7 cellular contexts compared by ENCODE assay signal in the genomic region with DNA sequence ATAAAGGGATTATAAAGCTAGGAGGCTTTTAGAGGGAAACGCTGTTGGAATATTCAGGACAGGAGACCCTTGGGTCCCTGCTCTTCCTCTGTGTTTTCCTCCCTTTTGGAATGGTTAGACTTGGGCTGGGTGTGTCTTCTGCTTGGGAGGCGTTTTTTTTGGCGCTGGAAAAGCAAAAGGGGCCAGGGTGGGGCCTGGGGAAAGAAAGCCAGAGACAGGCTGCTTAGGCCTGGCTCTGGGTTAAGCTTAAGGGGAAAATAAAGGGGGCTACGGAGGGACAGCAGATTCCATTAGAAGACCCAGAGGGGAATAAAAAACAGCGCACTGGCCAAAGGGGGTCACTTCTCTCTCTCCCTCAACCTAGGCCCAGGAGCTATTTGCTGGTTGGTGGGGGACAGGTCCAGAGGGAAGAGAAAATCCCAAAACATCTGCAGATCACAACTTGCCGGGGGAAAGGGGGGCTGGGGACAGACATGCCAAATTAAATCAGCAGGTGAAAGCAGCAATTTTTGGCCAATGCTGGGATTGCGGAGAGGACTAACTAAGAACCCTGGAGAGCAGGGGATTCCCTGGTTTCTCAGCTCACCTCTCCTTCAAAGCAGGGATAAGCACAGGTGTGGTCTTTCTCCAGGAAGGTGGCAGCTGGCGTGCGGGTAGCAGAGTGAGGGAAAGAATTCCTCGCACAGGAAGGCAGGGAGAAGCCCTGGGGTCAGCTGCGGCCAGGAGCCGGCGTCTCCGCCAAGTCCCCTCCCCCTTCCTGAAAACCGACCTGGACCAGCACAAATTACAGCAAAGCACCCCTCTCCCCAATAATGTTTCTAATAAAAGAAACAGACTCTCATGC.
A peak's percentile ranks its signal among the peaks of the same experiment; 100 is the strongest.
DNase-seq lines count a peak whose midpoint lies in the region; ATAC-seq, FAIRE-seq and TF ChIP-seq lines count a peak whose summit lies in the region.

No MANE protein-coding gene starts in this region.

- H3T11ph ChIP-seq in H9 (ENCODE audit: low read length), result no peak overlapping the region

- H3K36me3 ChIP-seq in PC-3 (ENCODE audit: low read depth, low read length) (no peaks in the 10 kb centered on the region), endothelial cell of umbilical vein (ENCODE audit: control insufficient read depth in 2 of 2, extremely low read depth in 1 of 2, insufficient read depth in 2 of 2, low read length in 2 of 2) (no peaks in the 10 kb centered on the region), muscle layer of duodenum (ENCODE audit: control insufficient read depth in 1 of 2, insufficient read depth in 2 of 2, low read length in 2 of 2) (peaks cover 0 to 7% of the 10 kb centered on the region in 2 donors)

- no peak overlapping the region for H4K91ac ChIP-seq in H9 (ENCODE audit: insufficient read length, low read depth, low read length)

- H2BK20ac ChIP-seq in H9 (ENCODE audit: low read depth, low read length, poor library complexity, severe bottlenecking), result no peak overlapping the region

- H3K4ac ChIP-seq in H9 (ENCODE audit: low read depth, low read length), result no peak overlapping the region

- H3K9me2 ChIP-seq in PC-3 (replicated peaks; ENCODE audit: low read length), result no peaks in the 10 kb centered on the region

- no peak overlapping the region for H3K14ac ChIP-seq in H9 (ENCODE audit: insufficient read depth, low read length)

- H3K9me1 ChIP-seq in endothelial cell of umbilical vein (replicated peaks; ENCODE audit: control insufficient read depth, extremely low read depth, insufficient read depth, low read length), result no peaks in the 10 kb centered on the region

- H3K4me3 Mint-ChIP-seq in H9, result peak overlapping the region; percentile 84 to 95

- peaks cover 37% of the 10 kb centered on the region in 2 experiments for H3K4me1 Mint-ChIP-seq in H9

- H3K9ac ChIP-seq in H9 (ENCODE audit: extremely low read depth, insufficient read length, low read length), result peak overlapping the region; percentile 46
- H3K9ac ChIP-seq in PC-3 (ENCODE audit: low read length), result peak overlapping the region; percentile 38
- peak overlapping the region; percentile 88 for H3K9ac ChIP-seq in endothelial cell of umbilical vein (replicated peaks; ENCODE audit: extremely low read depth, insufficient read depth, low read length)

- H2BK15ac ChIP-seq in H9 (ENCODE audit: low read depth, low read length), result no peak overlapping the region

- H2BK12ac ChIP-seq in H9 (ENCODE audit: insufficient read length, low read depth, low read length), result no peak overlapping the region

- intact Hi-C loops in PC-3 (cut with micrococcal nuclease), result loop anchor here (5.0 to 10.0 kb wide), 2 partner anchors 357 to 1179 kb away; partner anchors contain the start of genes LEPR and LEPROT
- intact Hi-C loops in endothelial cell of umbilical vein (cut with micrococcal nuclease), result loop anchor here (1.0 to 10.0 kb wide), 9 partner anchors 63 to 1379 kb away; partner anchors contain the start of genes AK4, JAK1, LEPR and LEPROT

- no peak for FAIRE-seq in endothelial cell of umbilical vein (lab: Jason Lieb, UNC)
- no peak for FAIRE-seq in D721Med (lab: Jason Lieb, UNC)

- TF ChIP-seq POLR2A in endothelial cell of umbilical vein (IDR thresholded peaks at IDR 0.05; ENCODE audit: low read depth, low read length), result no peak

- H4K20me1 ChIP-seq in H9 (ENCODE audit: control insufficient read depth, insufficient read depth, insufficient read length), result peaks cover 2% of the 10 kb centered on the region
- no peaks in the 10 kb centered on the region for H4K20me1 ChIP-seq in PC-3 (ENCODE audit: low read length)
- H4K20me1 ChIP-seq in endothelial cell of umbilical vein (replicated peaks; ENCODE audit: control insufficient read depth, extremely low read depth, insufficient read depth, low read length), result no peaks in the 10 kb centered on the region

- no peak overlapping the region for H4K8ac ChIP-seq in H9 (replicated peaks; ENCODE audit: insufficient read length, low read depth, low read length)

- no peaks in the 10 kb centered on the region for H3K79me1 ChIP-seq in H9 (ENCODE audit: insufficient read depth, low read depth, low read length, poor library complexity, severe bottlenecking)

- no peak overlapping the region for H2AK5ac ChIP-seq in H9 (ENCODE audit: insufficient read length, low read length)

- H3K36me3 Mint-ChIP-seq in H9 (ENCODE audit: insufficient read depth in 1 of 3, low read depth in 3 of 3), result peaks cover 0 to 11% (median 0%) of the 10 kb centered on the region in 3 experiments; a peak in 3 of 7 replicates

- no TSS peak for BruUV-seq in PC-3 (replicated peaks; lab: Mats Ljungman, UMichigan)
- BruUV-seq in endothelial cell of umbilical vein (replicated peaks; lab: Mats Ljungman, UMichigan), result TSS peak; percentile 35

- POLR2A ChIA-PET in PC-3 (lab: Charles Lee; ENCODE audit: unreplicated experiment) (no interaction called here), endothelial cell of umbilical vein (lab: Charles Lee) (interaction anchor here (0.7 kb wide), 1 partner anchor 99 kb away, joined by 3 read pairs; the partner anchor contains the start of gene JAK1)

- no peak overlapping the region for H2BK120ac ChIP-seq in H9 (ENCODE audit: low read depth, low read length, poor library complexity, severe bottlenecking)

- DNase-seq in H9, result peak; percentile 84
- no peak for DNase-seq in PC-3
- DNase-seq in endothelial cell of umbilical vein (ENCODE audit: low read depth, low spot score), result peak; percentile 36
- no peak for DNase-seq in midbrain (lab: John Stamatoyannopoulos, UW)
- DNase-seq in D721Med (ENCODE audit: insufficient read length, low spot score), result no peak

- H3K79me2 ChIP-seq in H9 (ENCODE audit: insufficient read depth, low read length) (peaks cover 12% of the 10 kb centered on the region; the same call in 1 of the 2 replicates), PC-3 (ENCODE audit: low read length) (no peaks in the 10 kb centered on the region), endothelial cell of umbilical vein (ENCODE audit: control insufficient read depth, insufficient read depth, low read length) (no peaks in the 10 kb centered on the region)

- no peaks in the 10 kb centered on the region for H3K9me3 ChIP-seq in H9 (ENCODE audit: control insufficient read depth, low read depth, low read length)
- H3K9me3 ChIP-seq in PC-3 (ENCODE audit: low read length), result no peaks in the 10 kb centered on the region
- H3K9me3 ChIP-seq in endothelial cell of umbilical vein (replicated peaks; ENCODE audit: control insufficient read depth, insufficient read depth, low read length), result no peaks in the 10 kb centered on the region
- H3K9me3 ChIP-seq in muscle layer of duodenum (ENCODE audit: control insufficient read depth in 1 of 2, low read length in 2 of 2), result no peaks in the 10 kb centered on the region

- H3K4me3 ChIP-seq in PC-3 (ENCODE audit: low read length) (peak overlapping the region; percentile 88), endothelial cell of umbilical vein (replicated peaks in 1 of 3; ENCODE audit: insufficient read depth in 1 of 3, low read depth in 1 of 3, low read length in 3 of 3) (peak overlapping the region; percentile 73 to 95 (median 88)), muscle layer of duodenum (ENCODE audit: low read depth in 1 of 2, low read length in 2 of 2) (peak overlapping the region; percentile 80 to 81)

- H2BK5ac ChIP-seq in H9 (ENCODE audit: insufficient read length, low read length), result no peak overlapping the region

- no peaks in the 10 kb centered on the region for H3K27me3 Mint-ChIP-seq in H9 (ENCODE audit: low read depth)

- H3F3A ChIP-seq in PC-3 (ENCODE audit: low read length, unreplicated experiment), result no peaks in the 10 kb centered on the region

- H3K23me2 ChIP-seq in H9 (ENCODE audit: insufficient read length, low read depth, low read length, poor library complexity, severe bottlenecking), result peaks cover 15% of the 10 kb centered on the region

- H3K27ac ChIP-seq in H9 (ENCODE audit: insufficient read length, low read depth, low read length), result no peak overlapping the region
- H3K27ac ChIP-seq in PC-3 (ENCODE audit: low read length), result no peak overlapping the region
- H3K27ac ChIP-seq in endothelial cell of umbilical vein (ENCODE audit: insufficient read depth, low read depth, low read length), result peak overlapping the region; percentile 82
- peak overlapping the region; percentile 53 for H3K27ac ChIP-seq in muscle layer of duodenum (ENCODE audit: low read length)

- TF ChIP-seq CTCF in H9 (conservative IDR thresholded peaks at IDR 0.05) (no peak), PC-3 (conservative IDR thresholded peaks at IDR 0.05; ENCODE audit: low read depth, low read length) (no peak), endothelial cell of umbilical vein (IDR thresholded peaks at IDR 0.05; ENCODE audit: extremely low read depth in 1 of 2, insufficient read depth in 1 of 2, low read depth in 1 of 2, low read length in 2 of 2) (no peak), D721Med (IDR thresholded peaks at IDR 0.05; ENCODE audit: insufficient read depth, missing control alignments) (no peak)

- ATAC-seq in PC-3 (no peak), GM19395 (IDR thresholded peaks at IDR 0.05; ENCODE audit: unreplicated experiment) (no peak)

- H3K4me1 ChIP-seq in H9 (ENCODE audit: insufficient read depth, low read length) (peaks cover 5% of the 10 kb centered on the region; the same call in 1 of the 2 replicates), PC-3 (ENCODE audit: insufficient read depth, low read length) (peaks cover 8% of the 10 kb centered on the region; the same call in 1 of the 2 replicates), endothelial cell of umbilical vein (ENCODE audit: control insufficient read depth, extremely low read depth, insufficient read depth, low read length) (peaks cover 14% of the 10 kb centered on the region), muscle layer of duodenum (ENCODE audit: control insufficient read depth in 1 of 2, insufficient read depth in 2 of 2, low read length in 2 of 2) (peaks cover 0 to 32% of the 10 kb centered on the region in 2 donors)

- CTCF ChIA-PET in PC-3 (lab: Charles Lee) (interaction anchor here (2.1 kb wide), 1 partner anchor 143 kb away, joined by 9 read pairs; no protein-coding TSS in a partner anchor), endothelial cell of umbilical vein (lab: Charles Lee) (interaction anchor here (1.3 to 3.5 kb wide), 4 partner anchors 10 to 622 kb away, joined by 3 to 25 read pairs (median 15); no protein-coding TSS in a partner anchor)

- no peak overlapping the region for H3K23ac ChIP-seq in H9 (ENCODE audit: insufficient read length, low read depth, low read length)

- no peaks in the 10 kb centered on the region; a peak in 1 of 5 replicates for H3K9me3 Mint-ChIP-seq in H9

- H4K5ac ChIP-seq in H9 (ENCODE audit: insufficient read length, low read depth, low read length), result no peak overlapping the region

- H3K27ac Mint-ChIP-seq in H9, result peak overlapping the region; percentile 51 to 97 (median 95)

- dilution Hi-C loops in endothelial cell of umbilical vein (cut with MboI; ENCODE audit: extremely low pct_ligation_motif_present, low sequenced_read_pairs), result no loop called here

- no peak overlapping the region for H3K56ac ChIP-seq in H9 (ENCODE audit: insufficient read length, low read depth, low read length)

- no peak overlapping the region for H2AFZ ChIP-seq in H9 (ENCODE audit: low read length)
- peak overlapping the region; percentile 96 for H2AFZ ChIP-seq in PC-3 (ENCODE audit: low read length)
- H2AFZ ChIP-seq in endothelial cell of umbilical vein (ENCODE audit: low read depth, low read length), result peak overlapping the region; percentile 92

- no CpG with 5 or more reads among the region's 15 CpGs for WGBS in H9 (ENCODE audit: extremely low coverage, insufficient read length, low lambda C conversion rate)

- peak overlapping the region; percentile 49 for H3K4me2 ChIP-seq in H9 (ENCODE audit: insufficient read depth, insufficient read length, low read length)
- H3K4me2 ChIP-seq in PC-3 (ENCODE audit: low read length), result peak overlapping the region; percentile 91
- H3K4me2 ChIP-seq in endothelial cell of umbilical vein (ENCODE audit: insufficient read depth, low read length), result peak overlapping the region; percentile 75

- H3K18ac ChIP-seq in H9 (ENCODE audit: insufficient read length, low read depth, low read length), result no peak overlapping the region

- H3K27me3 ChIP-seq in H9 (ENCODE audit: insufficient read depth, low read length) (no peaks in the 10 kb centered on the region), PC-3 (ENCODE audit: low read length) (no peaks in the 10 kb centered on the region), endothelial cell of umbilical vein (ENCODE audit: control insufficient read depth in 2 of 2, insufficient read depth in 2 of 2, low read length in 2 of 2) (no peaks in the 10 kb centered on the region), muscle layer of duodenum (ENCODE audit: low read depth, low read length) (no peaks in the 10 kb centered on the region)

Comparison
In these comparisons a context has a peak if more than half of its experiments do, and no peak if none do; other contexts are left out.
1. DNase-seq: peak in H9 (single experiment) and endothelial cell of umbilical vein (single experiment); none in PC-3 (single experiment), midbrain (single experiment) and D721Med (single experiment).
2. H3K27ac ChIP-seq: peak in endothelial cell of umbilical vein (single experiment) and muscle layer of duodenum (single experiment); none in H9 (single experiment) and PC-3 (single experiment).
3. H3K9ac ChIP-seq: peak in every context shown above with its lines; median percentile 88 in endothelial cell of umbilical vein; 46 in H9; 38 in PC-3.
4. Peak in every context shown above with its lines, with median percentiles within 50 percentile points of each other: H3K4me2 ChIP-seq and H3K4me3 ChIP-seq.